ENCODE assay signal across 14 cellular contexts in the genomic region with DNA sequence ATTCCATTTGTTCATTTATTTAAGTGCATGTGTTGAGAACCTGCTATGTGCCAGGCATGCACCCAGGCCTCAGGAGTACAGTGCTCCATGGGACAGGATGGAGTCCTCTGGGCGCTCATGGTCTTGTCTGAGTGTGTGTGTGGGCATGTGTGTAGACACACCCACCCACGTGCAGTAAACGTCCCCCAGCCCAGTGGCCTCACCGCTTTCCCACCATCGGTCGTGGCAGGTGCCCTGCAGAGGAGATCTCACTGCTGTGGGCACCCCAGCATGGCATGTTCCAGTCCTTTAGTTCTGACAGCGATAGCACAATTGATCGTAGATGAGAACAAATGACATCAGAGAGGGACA.
DNase-seq lines count a peak whose midpoint lies in the region; ATAC-seq and TF ChIP-seq lines count a peak whose summit lies in the region.
"Had no signal": no experiment of that assay in that cellular context is flagged by ENCODE, and none has a peak within 500 bp of the region (broad histone marks: within the 10 kb centered on the region; RNA-seq: fewer than 3 reads in every experiment).

No MANE protein-coding gene starts in this region.

- no peaks in the 10 kb centered on the region for H3K9me3 Mint-ChIP-seq in activated naive CD8-positive, alpha-beta T cell treated with anti-CD3 and anti-CD28 coated beads, Interleukin-2, amount 50 U/mL, for 24 hours
- H3K9me3 Mint-ChIP-seq in stimulated activated effector memory CD8-positive, alpha-beta T cell treated with anti-CD3 and anti-CD28 coated beads, Interleukin-12 subunit alpha, Interleukin-12 subunit beta, amount 100 ng/mL, for 72 hours: no peaks in the 10 kb centered on the region
- H3K9me3 Mint-ChIP-seq: stimulated activated memory B cell treated with anti-CD40 and anti-IgM and Interleukin-4, amounts not matched to agents 10 μg/mL and 1 μg/mL and 100 μg/mL, for 72 hours had no signal

- H3K4me1 Mint-ChIP-seq in T-helper 17 cell: peaks cover 14% of the 10 kb centered on the region
- peaks cover 15% of the 10 kb centered on the region for H3K4me1 Mint-ChIP-seq in activated naive CD8-positive, alpha-beta T cell treated with anti-CD3 and anti-CD28 coated beads, Interleukin-2, amount 50 U/mL, for 24 hours
- H3K4me1 Mint-ChIP-seq in stimulated activated effector memory CD8-positive, alpha-beta T cell treated with anti-CD3 and anti-CD28 coated beads, Interleukin-12 subunit alpha, Interleukin-12 subunit beta, amount 100 ng/mL, for 72 hours: peaks cover 26% of the 10 kb centered on the region

- H3K27ac ChIP-seq in heart right ventricle: peak overlapping the region in 1 of 10 donors; percentile 68
- H3K27ac ChIP-seq: breast epithelium, epithelial cell of prostate, right lobe of liver, SJSA1, suprapubic skin had no signal

- H3K9me3 ChIP-seq in heart right ventricle: no peaks in the 10 kb centered on the region
- H3K9me3 ChIP-seq in T-helper 17 cell (ENCODE audit: control insufficient read depth, low read length, poor library complexity, severe bottlenecking): no peaks in the 10 kb centered on the region
- H3K9me3 ChIP-seq: breast epithelium, right lobe of liver, SJSA1, suprapubic skin had no signal

- H3K27me3 Mint-ChIP-seq in T-helper 17 cell: no peaks in the 10 kb centered on the region
- H3K27me3 Mint-ChIP-seq in activated naive CD8-positive, alpha-beta T cell treated with anti-CD3 and anti-CD28 coated beads, Interleukin-2, amount 50 U/mL, for 24 hours: no peaks in the 10 kb centered on the region
- H3K27me3 Mint-ChIP-seq: stimulated activated memory B cell treated with anti-CD40 and anti-IgM and Interleukin-4, amounts not matched to agents 10 μg/mL and 1 μg/mL and 100 μg/mL, for 72 hours had no signal

- no peak overlapping the region for H3K4me3 Mint-ChIP-seq in T-helper 17 cell
- no peak overlapping the region for H3K4me3 Mint-ChIP-seq in activated naive CD8-positive, alpha-beta T cell treated with anti-CD3 and anti-CD28 coated beads, Interleukin-2, amount 50 U/mL, for 24 hours
- no peak overlapping the region for H3K4me3 Mint-ChIP-seq in stimulated activated effector memory CD8-positive, alpha-beta T cell treated with anti-CD3 and anti-CD28 coated beads, Interleukin-12 subunit alpha, Interleukin-12 subunit beta, amount 100 ng/mL, for 72 hours
- H3K4me3 Mint-ChIP-seq: stimulated activated memory B cell treated with anti-CD40 and anti-IgM and Interleukin-4, amounts not matched to agents 10 μg/mL and 1 μg/mL and 100 μg/mL, for 72 hours had no signal

- peak overlapping the region; percentile 92 for H3K27ac Mint-ChIP-seq in T-helper 17 cell
- H3K27ac Mint-ChIP-seq in activated naive CD8-positive, alpha-beta T cell treated with anti-CD3 and anti-CD28 coated beads, Interleukin-2, amount 50 U/mL, for 24 hours: no peak overlapping the region
- H3K27ac Mint-ChIP-seq in stimulated activated effector memory CD8-positive, alpha-beta T cell treated with anti-CD3 and anti-CD28 coated beads, Interleukin-12 subunit alpha, Interleukin-12 subunit beta, amount 100 ng/mL, for 72 hours: peak overlapping the region; percentile 93

- peaks cover 6% of the 10 kb centered on the region for H3K36me3 Mint-ChIP-seq in T-helper 17 cell (ENCODE audit: low read depth)
- peaks cover 27% of the 10 kb centered on the region for H3K36me3 Mint-ChIP-seq in activated naive CD8-positive, alpha-beta T cell treated with anti-CD3 and anti-CD28 coated beads, Interleukin-2, amount 50 U/mL, for 24 hours (ENCODE audit: low read depth)
- H3K36me3 Mint-ChIP-seq in stimulated activated effector memory CD8-positive, alpha-beta T cell treated with anti-CD3 and anti-CD28 coated beads, Interleukin-12 subunit alpha, Interleukin-12 subunit beta, amount 100 ng/mL, for 72 hours: peaks cover 82% of the 10 kb centered on the region

- TF ChIP-seq CTCF in heart right ventricle (IDR thresholded peaks at IDR 0.05): no peak

- peaks cover 0 to 17% (median 7%) of the 10 kb centered on the region in 9 donors for H3K4me1 ChIP-seq in heart right ventricle
- H3K4me1 ChIP-seq: breast epithelium, SJSA1 had no signal

- DNase-seq in heart right ventricle (no peak), Right ventricle myocardium inferior (ENCODE audit: missing footprints) (no peak), T-helper 17 cell (no peak), DMS153 (lab: John Stamatoyannopoulos, UW) (no peak), mesenteric fat pad (ENCODE audit: low spot score) (no peak)
- DNase-seq in activated naive CD8-positive, alpha-beta T cell treated with anti-CD3 and anti-CD28 coated beads, Interleukin-2, amount 50 U/mL, for 24 hours: no peak
- no peak for DNase-seq in stimulated activated effector memory CD8-positive, alpha-beta T cell treated with anti-CD3 and anti-CD28 coated beads, Interleukin-12 subunit alpha, Interleukin-12 subunit beta, amount 100 ng/mL, for 72 hours (ENCODE audit: low spot score in 2 of 2)

- H3K36me3 ChIP-seq in heart right ventricle: peaks cover 0 to 98% (median 46%) of the 10 kb centered on the region in 9 donors
- H3K36me3 ChIP-seq: breast epithelium, SJSA1 had no signal

- ATAC-seq in heart right ventricle (peak in 5 of 8 donors; percentile 14 to 45 (median 26)), Right ventricle myocardium inferior (no peak), T-helper 17 cell (no peak)
- peak; percentile 34 for ATAC-seq in activated naive CD8-positive, alpha-beta T cell treated with anti-CD3 and anti-CD28 coated beads, Interleukin-2, amount 50 U/mL, for 24 hours
- peak; percentile 36 for ATAC-seq in stimulated activated effector memory CD8-positive, alpha-beta T cell treated with anti-CD3 and anti-CD28 coated beads, Interleukin-12 subunit alpha, Interleukin-12 subunit beta, amount 100 ng/mL, for 72 hours

- WGBS in heart right ventricle, 2 donors: 91 to 93% methylated on average over 8 of the region's 8 CpGs

- H3K4me3 ChIP-seq in heart right ventricle: no peak overlapping the region
- H3K4me3 ChIP-seq: breast epithelium, lung, right lobe of liver, SJSA1, suprapubic skin had no signal

- no peaks in the 10 kb centered on the region for H3K27me3 ChIP-seq in heart right ventricle
- H3K27me3 ChIP-seq: breast epithelium, right lobe of liver, SJSA1, suprapubic skin had no signal

- intact Hi-C loops in heart right ventricle (cut with DNase I) (loop anchor here (1.0 to 10.0 kb wide), 8 partner anchors 109 to 237 kb away; partner anchors contain the start of genes CCDC88C (in 1 of the 10) and RPS6KA5 (in 1 of the 10)), Right ventricle myocardium inferior (cut with DNase I) (loop anchor here (2.0 kb wide), 1 partner anchor 109 kb away; no protein-coding TSS in a partner anchor)

Comparison
In these comparisons a context has a peak if more than half of its experiments do, and no peak if none do; other contexts are left out.
1. ATAC-seq: peak in heart right ventricle (5 of 8), activated naive CD8-positive, alpha-beta T cell treated with anti-CD3 and anti-CD28 coated beads, Interleukin-2, amount 50 U/mL, for 24 hours (single experiment) and stimulated activated effector memory CD8-positive, alpha-beta T cell treated with anti-CD3 and anti-CD28 coated beads, Interleukin-12 subunit alpha, Interleukin-12 subunit beta, amount 100 ng/mL, for 72 hours (single experiment); none in Right ventricle myocardium inferior (single experiment) and T-helper 17 cell (single experiment).